Comparison of ENCODE assay signal across 1 cellular context in the genomic region with DNA sequence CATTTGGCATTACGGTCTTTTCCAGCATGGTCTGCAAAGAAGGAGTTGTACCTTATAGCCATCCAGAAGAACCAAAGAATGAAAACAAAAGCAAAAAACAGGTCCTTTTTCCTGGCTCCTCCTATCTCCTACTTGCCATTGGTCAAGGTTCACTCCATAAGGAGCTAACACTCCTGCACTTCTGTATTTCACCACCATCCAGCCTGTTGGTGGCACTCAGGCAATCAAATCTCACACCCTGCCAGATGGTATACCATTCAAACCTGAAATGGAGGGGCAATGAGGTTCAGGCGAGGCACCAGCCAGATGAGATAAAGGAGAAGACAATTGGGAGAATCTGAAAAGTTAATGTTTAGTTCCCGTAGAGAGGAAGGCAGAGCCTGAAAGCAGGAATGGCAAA.
TF ChIP-seq lines count a peak whose summit lies in the region.

No MANE protein-coding gene starts in this region.

TF ChIP-seq in WTC11, 78 proteins besides CTCF, POLR2A, EP300 and RAD21 (continued from another document):
- TF ChIP-seq, protein P1, sequence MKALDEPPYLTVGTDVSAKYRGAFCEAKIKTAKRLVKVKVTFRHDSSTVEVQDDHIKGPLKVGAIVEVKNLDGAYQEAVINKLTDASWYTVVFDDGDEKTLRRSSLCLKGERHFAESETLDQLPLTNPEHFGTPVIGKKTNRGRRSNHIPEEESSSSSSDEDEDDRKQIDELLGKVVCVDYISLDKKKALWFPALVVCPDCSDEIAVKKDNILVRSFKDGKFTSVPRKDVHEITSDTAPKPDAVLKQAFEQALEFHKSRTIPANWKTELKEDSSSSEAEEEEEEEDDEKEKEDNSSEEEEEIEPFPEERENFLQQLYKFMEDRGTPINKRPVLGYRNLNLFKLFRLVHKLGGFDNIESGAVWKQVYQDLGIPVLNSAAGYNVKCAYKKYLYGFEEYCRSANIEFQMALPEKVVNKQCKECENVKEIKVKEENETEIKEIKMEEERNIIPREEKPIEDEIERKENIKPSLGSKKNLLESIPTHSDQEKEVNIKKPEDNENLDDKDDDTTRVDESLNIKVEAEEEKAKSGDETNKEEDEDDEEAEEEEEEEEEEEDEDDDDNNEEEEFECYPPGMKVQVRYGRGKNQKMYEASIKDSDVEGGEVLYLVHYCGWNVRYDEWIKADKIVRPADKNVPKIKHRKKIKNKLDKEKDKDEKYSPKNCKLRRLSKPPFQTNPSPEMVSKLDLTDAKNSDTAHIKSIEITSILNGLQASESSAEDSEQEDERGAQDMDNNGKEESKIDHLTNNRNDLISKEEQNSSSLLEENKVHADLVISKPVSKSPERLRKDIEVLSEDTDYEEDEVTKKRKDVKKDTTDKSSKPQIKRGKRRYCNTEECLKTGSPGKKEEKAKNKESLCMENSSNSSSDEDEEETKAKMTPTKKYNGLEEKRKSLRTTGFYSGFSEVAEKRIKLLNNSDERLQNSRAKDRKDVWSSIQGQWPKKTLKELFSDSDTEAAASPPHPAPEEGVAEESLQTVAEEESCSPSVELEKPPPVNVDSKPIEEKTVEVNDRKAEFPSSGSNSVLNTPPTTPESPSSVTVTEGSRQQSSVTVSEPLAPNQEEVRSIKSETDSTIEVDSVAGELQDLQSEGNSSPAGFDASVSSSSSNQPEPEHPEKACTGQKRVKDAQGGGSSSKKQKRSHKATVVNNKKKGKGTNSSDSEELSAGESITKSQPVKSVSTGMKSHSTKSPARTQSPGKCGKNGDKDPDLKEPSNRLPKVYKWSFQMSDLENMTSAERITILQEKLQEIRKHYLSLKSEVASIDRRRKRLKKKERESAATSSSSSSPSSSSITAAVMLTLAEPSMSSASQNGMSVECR (CRISPR knock-in tag; IDR thresholded peaks at IDR 0.05; ENCODE audit: borderline replicate concordance), result no peak
